2 cellular contexts compared by ENCODE assay signal in genomic region chr3:39980781-39981180, GRCh38.
TF ChIP-seq lines count a peak whose summit lies in the region.

No MANE protein-coding gene starts in this region.

TF ChIP-seq in IMR-90, 13 proteins besides CTCF, POLR2A, EP300 and RAD21 (continued from another document):
- TF ChIP-seq CEBPB (IDR thresholded peaks at IDR 0.05; ENCODE audit: low read depth, low read length) (peak; percentile 71), FOS (IDR thresholded peaks at IDR 0.05; ENCODE audit: low read depth, low read length) (no peak), RFX5 (IDR thresholded peaks at IDR 0.05; ENCODE audit: low read depth, low read length) (no peak), ELK1 (IDR thresholded peaks at IDR 0.05; ENCODE audit: borderline replicate concordance, low read depth, low read length) (no peak), MAZ (IDR thresholded peaks at IDR 0.05; ENCODE audit: borderline replicate concordance, low read depth, low read length) (no peak)

TF ChIP-seq in K562, 482 proteins besides CTCF, POLR2A, EP300 and RAD21 (continued from another document):
- no peak for TF ChIP-seq ZNF655 (CRISPR knock-in tag; IDR thresholded peaks at IDR 0.05)
- TF ChIP-seq CEBPB (tag; IDR thresholded peaks at IDR 0.05), result peak; percentile 52
- TF ChIP-seq ETS1 (conservative IDR thresholded peaks at IDR 0.05; ENCODE audit: control insufficient read depth, low read depth, low read length), result no peak
- no peak for TF ChIP-seq CEBPG (CRISPR knock-in tag; IDR thresholded peaks at IDR 0.05)
- peak in 1 of 2 experiments; percentile 70; a peak in 2 of 4 replicates for TF ChIP-seq CEBPG (tag; conservative IDR thresholded peaks at IDR 0.05 in 1 of 2, IDR thresholded peaks at IDR 0.05 in 1 of 2)
- no peak for TF ChIP-seq CTBP1 (IDR thresholded peaks at IDR 0.05; ENCODE audit: borderline replicate concordance)
- TF ChIP-seq IRF9 (tag; IDR thresholded peaks at IDR 0.05), result 0 out of 2 replicates have a peak, but pooled peaks have one; percentile 13
- TF ChIP-seq RNF2 (IDR thresholded peaks at IDR 0.05), result no peak
